In the genomic region with DNA sequence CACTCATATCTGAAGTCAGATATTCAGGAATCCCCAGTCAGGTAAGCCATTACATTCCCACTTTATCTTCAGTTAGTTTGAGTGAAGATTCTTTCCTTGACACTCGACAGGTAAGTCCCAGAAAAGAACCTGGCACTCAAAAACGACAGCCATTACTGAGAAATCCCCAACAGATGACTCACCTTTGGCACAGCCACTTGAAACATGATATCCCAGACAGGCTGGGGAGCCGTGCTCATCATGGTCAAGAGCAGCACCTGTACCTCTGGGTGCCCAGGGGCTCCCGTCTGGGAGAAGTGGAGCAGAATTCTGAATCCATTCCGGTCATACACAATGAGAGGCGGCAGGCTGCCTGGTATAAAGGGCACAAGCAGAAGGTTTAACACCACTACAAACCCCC, we compare ENCODE assay signal across 9 cellular contexts. TPM values are rescaled to one million over a fixed set of nuclear protein-coding genes. Genes with fewer than 3 reads are reported as not detected.
DNase-seq lines count a peak whose midpoint lies in the region; ATAC-seq and TF ChIP-seq lines count a peak whose summit lies in the region.
"Had no signal": no experiment of that assay in that cellular context is flagged by ENCODE, and none has a peak within 500 bp of the region (broad histone marks: within the 10 kb centered on the region; RNA-seq: fewer than 3 reads in every experiment).

No MANE protein-coding gene starts in this region.

- TF ChIP-seq CTCF in adrenal gland (IDR thresholded peaks at IDR 0.05) (no peak), lung (IDR thresholded peaks at IDR 0.05; ENCODE audit: control extremely low read depth, extremely low read depth) (no peak)

- no peak for TF ChIP-seq POLR2A in adrenal gland (IDR thresholded peaks at IDR 0.05)

- H3K36me3 ChIP-seq in adrenal gland (replicated peaks in 1 of 2) (peaks cover 0 to 96% of the 10 kb centered on the region in 2 donors), lung (ENCODE audit: control insufficient read depth in 2 of 2, insufficient read depth in 2 of 2, low read length in 2 of 2) (peaks cover 22 to 53% of the 10 kb centered on the region in 2 donors)

- ATAC-seq in lung (ENCODE audit: insufficient read depth, low FRiP score) (peak; percentile 25), HG02678 (IDR thresholded peaks at IDR 0.05; ENCODE audit: unreplicated experiment) (no peak)

- peak; percentile 27 for DNase-seq in EL
- peak; percentile 26 for DNase-seq in NCI-H1105 treated with DMSO at 0.1 percent for 48 hours (lab: John Stamatoyannopoulos, UW)
- peak in 5 of 7 donors; percentile 36 to 59 (median 38) for DNase-seq in adrenal gland
- peak; percentile 47 for DNase-seq in lung (ENCODE audit: low spot score)
- DNase-seq in immature natural killer cell: no peak
- no peak for DNase-seq in RPMI8226
- DNase-seq: activated naive CD8-positive, alpha-beta T cell treated with anti-CD3 and anti-CD28 coated beads, Interleukin-2, amount 10 ng/mL, durations not matched to agents 7 days and 5 days had no signal

- H3K27me3 Mint-ChIP-seq in immature natural killer cell (ENCODE audit: low read depth in 3 of 3): peaks cover 0 to 4% (median 0%) of the 10 kb centered on the region in 3 donors
- H3K27me3 Mint-ChIP-seq: activated naive CD8-positive, alpha-beta T cell treated with anti-CD3 and anti-CD28 coated beads, Interleukin-2, amount 10 ng/mL, durations not matched to agents 7 days and 5 days had no signal

- no peak overlapping the region for H3K4me3 ChIP-seq in adrenal gland
- no peak overlapping the region for H3K4me3 ChIP-seq in lung

- H3K9me3 ChIP-seq in adrenal gland (replicated peaks in 1 of 3): no peaks in the 10 kb centered on the region
- H3K9me3 ChIP-seq in lung (ENCODE audit: control insufficient read depth in 2 of 2, insufficient read depth in 1 of 2, low read length in 1 of 2): no peaks in the 10 kb centered on the region

- peak overlapping the region in 1 of 6 donors; percentile 3 for H3K27ac Mint-ChIP-seq in immature natural killer cell
- H3K27ac Mint-ChIP-seq: activated naive CD8-positive, alpha-beta T cell treated with anti-CD3 and anti-CD28 coated beads, Interleukin-2, amount 10 ng/mL, durations not matched to agents 7 days and 5 days had no signal

- no peaks in the 10 kb centered on the region for H3K4me1 Mint-ChIP-seq in immature natural killer cell
- H3K4me1 Mint-ChIP-seq: activated naive CD8-positive, alpha-beta T cell treated with anti-CD3 and anti-CD28 coated beads, Interleukin-2, amount 10 ng/mL, durations not matched to agents 7 days and 5 days had no signal

- no peak overlapping the region for H3K4me3 Mint-ChIP-seq in immature natural killer cell
- H3K4me3 Mint-ChIP-seq: activated naive CD8-positive, alpha-beta T cell treated with anti-CD3 and anti-CD28 coated beads, Interleukin-2, amount 10 ng/mL, durations not matched to agents 7 days and 5 days had no signal

- intact Hi-C loops in adrenal gland (cut with DNase I): no loop called here

- H3K27me3 ChIP-seq in adrenal gland (no peaks in the 10 kb centered on the region), lung (ENCODE audit: control insufficient read depth, insufficient read depth) (no peaks in the 10 kb centered on the region)

- H3K36me3 Mint-ChIP-seq in immature natural killer cell: peaks cover 14 to 48% (median 18%) of the 10 kb centered on the region in 3 donors

- peaks cover 0 to 2% of the 10 kb centered on the region in 2 donors for H3K4me1 ChIP-seq in adrenal gland (replicated peaks in 1 of 2)
- peaks cover 0 to 3% of the 10 kb centered on the region in 2 donors for H3K4me1 ChIP-seq in lung (ENCODE audit: control insufficient read depth in 2 of 2, insufficient read depth in 2 of 2, low read length in 2 of 2)

- H3K9me3 Mint-ChIP-seq in immature natural killer cell: no peaks in the 10 kb centered on the region
- H3K9me3 Mint-ChIP-seq: activated naive CD8-positive, alpha-beta T cell treated with anti-CD3 and anti-CD28 coated beads, Interleukin-2, amount 10 ng/mL, durations not matched to agents 7 days and 5 days had no signal

- H3K27ac ChIP-seq in adrenal gland: peak overlapping the region in 2 of 5 donors; percentile 4 to 6
- no peak overlapping the region for H3K27ac ChIP-seq in lung (ENCODE audit: low read depth in 1 of 2, low read length in 1 of 2)
- H3K27ac ChIP-seq: VCaP had no signal

- 59 to 70% (median 66%) methylated on average over 5 to 6 of the region's 6 CpGs for WGBS in adrenal gland, 4 donors
- 76 to 91% methylated on average over 6 of the region's 6 CpGs for WGBS in lung, 2 donors

RNA-seq across cellular contexts. Expression of a gene that starts 16.8 kb away (rescaled TPM):
- total RNA-seq in adrenal gland (10 to 100 TPM; 10.7 to 25.7 (median 21.4) TPM), lung (10 to 100 TPM; 24.1 to 34.0 TPM)
- polyA plus RNA-seq in adrenal gland (10 to 100 TPM; 19.2 to 50.1 (median 37.3) TPM), lung (10 to 100 TPM; 14.9 to 16.0 TPM), immature natural killer cell (10 to 100 TPM in 2 of 3 donors, 1 to 10 TPM in 1; 9.5 to 21.7 (median 12.0) TPM)

RNA-seq across cellular contexts. Expression of a gene that starts 40.5 kb away (rescaled TPM):
- total RNA-seq in adrenal gland (100 to 1,000 TPM in 6 of 8 donors, 10 to 100 TPM in 2; 57.4 to 143 (median 116) TPM), lung (100 to 1,000 TPM in 1 of 2 donors, 10 to 100 TPM in 1; 88.5 to 118 TPM)
- polyA plus RNA-seq in adrenal gland (100 to 1,000 TPM in 1 of 3 donors, 10 to 100 TPM in 2; 37.7 to 129 (median 66.5) TPM), lung (10 to 100 TPM; 29.4 to 39.3 TPM), immature natural killer cell (10 to 100 TPM; 34.1 to 40.0 (median 36.1) TPM)

Comparison
In these comparisons a context has a peak if more than half of its experiments do, and no peak if none do; other contexts are left out.
1. DNase-seq: peak in EL (single experiment), NCI-H1105 treated with DMSO at 0.1 percent for 48 hours (single experiment), adrenal gland (5 of 7) and lung (single experiment); none in immature natural killer cell (0 of 3) and RPMI8226 (single experiment).